ENCODE assay signal across 17 cellular contexts in the genomic region with DNA sequence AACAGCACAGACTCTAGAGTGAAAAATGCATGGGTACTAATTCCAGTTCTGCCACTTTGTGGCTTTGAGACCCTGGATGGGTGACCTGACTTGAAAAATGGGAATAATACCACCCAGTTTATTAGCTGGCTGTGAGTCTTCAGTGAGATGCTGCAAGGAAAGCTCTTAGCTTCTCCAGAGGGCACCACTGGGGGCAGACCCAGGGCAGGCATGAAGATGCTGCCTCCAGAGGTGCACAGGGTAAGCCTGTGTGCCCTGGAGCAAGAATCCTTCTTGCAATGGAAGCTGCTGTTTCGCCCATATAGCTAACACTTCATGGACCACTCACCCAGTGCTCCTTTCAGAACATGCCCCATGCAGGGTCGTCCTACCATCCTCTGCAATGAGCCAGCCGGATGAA.
DNase-seq lines count a peak whose midpoint lies in the region; TF ChIP-seq lines count a peak whose summit lies in the region.
"Had no signal": no experiment of that assay in that cellular context is flagged by ENCODE, and none has a peak within 500 bp of the region (broad histone marks: within the 10 kb centered on the region; RNA-seq: fewer than 3 reads in every experiment).

No MANE protein-coding gene starts in this region.

- intact Hi-C loops in OCI-LY7 (cut with micrococcal nuclease; ENCODE audit: unreplicated experiment) (no loop called here), spleen (cut with DNase I; ENCODE audit: low total_unique reads) (no loop called here)

- no peak for DNase-seq in OCI-LY7 (ENCODE audit: low spot score)
- peak; percentile 40 for DNase-seq in spleen
- DNase-seq in NCI-H2227 treated with DMSO at 0.1 percent for 48 hours (lab: John Stamatoyannopoulos, UW) = no peak
- DNase-seq in NCI-H748 treated with DMSO at 0.1 percent for 48 hours (lab: John Stamatoyannopoulos, UW) = no peak
- DNase-seq in COLO668 (lab: John Stamatoyannopoulos, UW; ENCODE audit: unreplicated experiment) = no peak
- DNase-seq: ACHN; BE2C; CD8-positive, alpha-beta T cell; COR-L47; DMS 273 treated with DMSO at 0.1 percent for 48 hours; DMS53; DND-41; EL; GM23248; KBM-7 had no signal

- H3K36me3 ChIP-seq in OCI-LY7 (ENCODE audit: insufficient read depth, low read length) (no peaks in the 10 kb centered on the region), spleen (no peaks in the 10 kb centered on the region)
- H3K36me3 ChIP-seq: BE2C, HAP-1 had no signal

- CTCF ChIA-PET in OCI-LY7 (lab: Charles Lee; ENCODE audit: unreplicated experiment) = no interaction called here

- no peaks in the 10 kb centered on the region for H3K27me3 ChIP-seq in spleen (replicated peaks in 1 of 7)
- H3K27me3 ChIP-seq: BE2C had no signal

- TF ChIP-seq CTCF in GM12873 (IDR thresholded peaks at IDR 0.05; ENCODE audit: insufficient read depth, low read depth, low read length, missing control alignments) (peak; percentile 17), OCI-LY7 (conservative IDR thresholded peaks at IDR 0.05; ENCODE audit: low read length) (peak; percentile 38), spleen (IDR thresholded peaks at IDR 0.05 in 8 of 11, conservative IDR thresholded peaks at IDR 0.05 in 3 of 11) (no peak)

- POLR2A ChIA-PET in OCI-LY7 (lab: Charles Lee) = interaction anchor here (0.5 to 1.4 kb wide), 4 partner anchors 10 to 162 kb away, joined by 3 read pairs; no protein-coding TSS in a partner anchor

- H3K9me3 ChIP-seq in OCI-LY7 (ENCODE audit: low read length) (no peaks in the 10 kb centered on the region), spleen (no peaks in the 10 kb centered on the region)
- H3K9me3 ChIP-seq: BE2C, HAP-1 had no signal

- no TSS peak for BruUV-seq in OCI-LY7 (replicated peaks; lab: Mats Ljungman, UMichigan)

- H2AFZ ChIP-seq in OCI-LY7 (ENCODE audit: low read length) = no peak overlapping the region
- H2AFZ ChIP-seq: GM23248 had no signal

- H3K4me1 ChIP-seq in OCI-LY7 (ENCODE audit: insufficient read depth, low read length, poor library complexity, severe bottlenecking) (peaks cover 10% of the 10 kb centered on the region), spleen (peaks cover 0 to 7% (median 0%) of the 10 kb centered on the region in 6 donors)
- H3K4me1 ChIP-seq: BE2C, HAP-1 had no signal

- no peaks in the 10 kb centered on the region for H4K20me1 ChIP-seq in OCI-LY7 (ENCODE audit: insufficient read depth, low read length)

- no peaks in the 10 kb centered on the region for H3K9me2 ChIP-seq in OCI-LY7 (ENCODE audit: insufficient read depth, low read length)

- no peak for TF ChIP-seq POLR2A in spleen (IDR thresholded peaks at IDR 0.05)

- H3K79me2 ChIP-seq in OCI-LY7 (ENCODE audit: insufficient read depth, low read depth, low read length) = no peaks in the 10 kb centered on the region

- H3K4me3 ChIP-seq in OCI-LY7 (ENCODE audit: low read depth, low read length, poor library complexity, severe bottlenecking) (no peak overlapping the region), spleen (no peak overlapping the region)
- H3K4me3 ChIP-seq: GM23248, HAP-1 had no signal

- WGBS in spleen, 5 donors = 82 to 95% (median 89%) methylated on average over 3 of the region's 3 CpGs

- H3K4me2 ChIP-seq in OCI-LY7 (ENCODE audit: low read length) = no peak overlapping the region

- H3K27ac ChIP-seq in OCI-LY7 (ENCODE audit: low read depth, low read length, poor library complexity, severe bottlenecking) (no peak overlapping the region), spleen (no peak overlapping the region)
- H3K27ac ChIP-seq: GM23248 had no signal

Comparison
In these comparisons a context has a peak if more than half of its experiments do, and no peak if none do; other contexts are left out.
1. CTCF ChIP-seq: peak in GM12873 (single experiment) and OCI-LY7 (single experiment); none in spleen (0 of 11).